ENCODE assay signal across 10 cellular contexts in the genomic region with DNA sequence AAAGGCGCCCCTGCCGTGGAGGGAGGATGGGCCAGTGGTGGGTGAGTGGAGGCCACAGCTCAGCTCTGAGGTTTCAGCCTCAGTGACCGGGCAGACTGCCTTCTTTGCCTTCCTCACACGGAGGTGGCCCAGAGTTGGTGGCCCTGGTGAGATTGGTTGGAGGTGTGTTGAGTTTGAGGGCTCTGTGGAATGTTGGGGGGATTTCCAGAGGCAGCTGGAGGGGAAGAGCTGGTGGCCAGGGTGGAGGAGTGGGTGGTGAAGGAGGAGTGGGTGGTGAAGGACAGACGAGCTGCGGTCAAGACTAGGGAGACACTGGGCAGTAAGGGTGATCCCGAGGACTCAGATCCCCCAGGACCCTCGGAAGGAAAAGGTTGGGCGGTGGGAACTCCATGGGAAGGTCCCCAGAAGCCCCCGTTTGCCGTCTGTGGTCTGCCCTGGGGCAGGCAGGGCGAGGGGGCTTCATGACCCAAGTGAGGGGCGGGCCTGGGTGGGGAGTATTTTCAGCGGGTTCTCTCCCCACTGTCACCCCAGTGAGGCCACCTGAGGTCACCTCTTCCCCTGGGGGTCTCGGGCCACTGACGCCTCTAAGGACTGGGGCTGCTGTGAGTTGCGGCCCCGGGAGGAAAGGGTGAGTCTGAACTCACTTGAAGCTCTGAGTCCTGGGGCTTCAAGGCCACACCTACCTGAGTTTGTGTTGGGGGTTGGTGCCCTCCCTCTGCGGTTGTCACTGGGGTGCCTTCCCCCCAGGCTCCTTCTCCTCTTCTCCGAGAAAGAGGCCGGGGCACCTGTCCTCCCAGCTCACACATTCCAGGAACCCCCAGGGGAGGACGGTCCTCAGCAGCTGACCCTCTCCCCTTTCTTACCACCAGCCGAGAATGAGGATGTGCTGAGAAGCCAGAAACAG. TPM values are rescaled to one million over a fixed set of nuclear protein-coding genes. Genes with fewer than 3 reads are reported as not detected.
A peak's percentile ranks its signal among the peaks of the same experiment; 100 is the strongest.
DNase-seq lines count a peak whose midpoint lies in the region; TF ChIP-seq lines count a peak whose summit lies in the region.
"Had no signal": no experiment of that assay in that cellular context is flagged by ENCODE, and none has a peak within 500 bp of the region (broad histone marks: within the 10 kb centered on the region; RNA-seq: fewer than 3 reads in every experiment).

No MANE protein-coding gene starts in this region.

- peak; percentile 78 for DNase-seq in GM10248 (ENCODE audit: extremely low spot score)
- peak; percentile 71 to 80 for DNase-seq in SJCRH30
- peak; percentile 42 for DNase-seq in activated T-helper 9 cell treated with anti-CD3 and anti-CD28 coated beads, Interleukin-2, amount 50 U/mL, for 16 hours (ENCODE audit: low read depth)
- peak; percentile 57 to 68 (median 60) for DNase-seq in stimulated activated CD4-positive, alpha-beta T cell treated with anti-CD3 and anti-CD28 coated beads, Interleukin-12 subunit alpha, Interleukin-12 subunit beta, amount 100 ng/mL, for 48 hours (ENCODE audit: low read depth in 2 of 3, low spot score in 1 of 3)
- no peak for DNase-seq in NCI-H82 (lab: John Stamatoyannopoulos, UW)
- no peak for DNase-seq in HuH-7 (ENCODE audit: low spot score)
- DNase-seq in amygdala (lab: John Stamatoyannopoulos, UW), result no peak
- no peak for DNase-seq in adrenal gland
- DNase-seq: DMS79 had no signal

- no peak for TF ChIP-seq CTCF in GM10248 (IDR thresholded peaks at IDR 0.05; ENCODE audit: control extremely low read depth, extremely low read depth, low read depth, missing control alignments)
- no peak for TF ChIP-seq CTCF in adrenal gland (IDR thresholded peaks at IDR 0.05)

- no peak for TF ChIP-seq POLR2A in adrenal gland (IDR thresholded peaks at IDR 0.05)

- H3K9me3 ChIP-seq in SJCRH30 (replicated peaks) (no peaks in the 10 kb centered on the region), adrenal gland (replicated peaks in 1 of 3) (no peaks in the 10 kb centered on the region)

- no peaks in the 10 kb centered on the region for H3K36me3 ChIP-seq in SJCRH30
- no peaks in the 10 kb centered on the region for H3K36me3 ChIP-seq in adrenal gland (replicated peaks in 1 of 2)

- H3K4me3 ChIP-seq in SJCRH30, result no peak overlapping the region
- H3K4me3 ChIP-seq in adrenal gland, result no peak overlapping the region

- peaks cover 4% of the 10 kb centered on the region; the same call in 1 of the 2 replicates for H3K4me1 ChIP-seq in SJCRH30
- no peaks in the 10 kb centered on the region for H3K4me1 ChIP-seq in adrenal gland (replicated peaks in 1 of 2)

- intact Hi-C loops in adrenal gland (cut with DNase I), result loop anchor here (5.0 to 10.0 kb wide), 2 partner anchors 239 to 246 kb away; no protein-coding TSS in a partner anchor

- POLR2A ChIA-PET in GM10248 (lab: Yijun Ruan, JAX), result interaction anchor here (0.5 to 4.1 kb wide), 9 partner anchors 8 to 98 kb away, joined by 3 to 26 read pairs (median 3); no protein-coding TSS in a partner anchor

- no peaks in the 10 kb centered on the region for H3K27me3 ChIP-seq in SJCRH30
- H3K27me3 ChIP-seq in adrenal gland, result no peaks in the 10 kb centered on the region

- WGBS in adrenal gland, 4 donors, result 67 to 76% (median 72%) methylated on average over 16 to 23 of the region's 23 CpGs

- H3K27ac ChIP-seq in SJCRH30 (no peak overlapping the region), adrenal gland (no peak overlapping the region)
- H3K27ac ChIP-seq: epithelial cell of prostate had no signal

- CTCF ChIA-PET in GM10248 (lab: Yijun Ruan, JAX), result interaction anchor here (1.1 to 8.9 kb wide), 21 partner anchors 11 to 286 kb away, joined by 3 to 117 read pairs (median 7); a partner anchor contains a TSS

RNA-seq across cellular contexts. Expression of a gene that starts 22.7 kb away (rescaled TPM):
- total RNA-seq in SJCRH30 (2014; rRNA removed; shearing (Covaris generic)), result 2.0 and 2.5 TPM in 2 replicates
- 10 to 100 TPM in 4 of 8 donors, 1 to 10 TPM in 4; 3.9 to 16.4 (median 10.6) TPM for total RNA-seq in adrenal gland
- 1 to 10 TPM; 1.8 to 9.3 (median 2.9) TPM for polyA plus RNA-seq in adrenal gland

RNA-seq across cellular contexts. Expression of a gene that starts 40.1 kb away (rescaled TPM):
- 42.6 and 43.1 TPM in 2 replicates for total RNA-seq in SJCRH30 (2014; rRNA removed; shearing (Covaris generic))
- total RNA-seq in adrenal gland, result 10 to 100 TPM in 5 of 8 donors, 1 to 10 TPM in 3; 5.2 to 12.6 (median 10.3) TPM
- 10 to 100 TPM in 1 of 3 donors, 1 to 10 TPM in 2; 2.1 to 11.2 (median 6.5) TPM for polyA plus RNA-seq in adrenal gland

Comparison
In these comparisons a context has a peak if more than half of its experiments do, and no peak if none do; other contexts are left out.
1. DNase-seq: peak in GM10248 (single experiment), SJCRH30 (2 of 2), activated T-helper 9 cell treated with anti-CD3 and anti-CD28 coated beads, Interleukin-2, amount 50 U/mL, for 16 hours (single experiment) and stimulated activated CD4-positive, alpha-beta T cell treated with anti-CD3 and anti-CD28 coated beads, Interleukin-12 subunit alpha, Interleukin-12 subunit beta, amount 100 ng/mL, for 48 hours (3 of 3); none in NCI-H82 (single experiment), HuH-7 (single experiment), amygdala (0 of 56) and adrenal gland (0 of 7).